13 cellular contexts compared by ENCODE assay signal in the genomic region with DNA sequence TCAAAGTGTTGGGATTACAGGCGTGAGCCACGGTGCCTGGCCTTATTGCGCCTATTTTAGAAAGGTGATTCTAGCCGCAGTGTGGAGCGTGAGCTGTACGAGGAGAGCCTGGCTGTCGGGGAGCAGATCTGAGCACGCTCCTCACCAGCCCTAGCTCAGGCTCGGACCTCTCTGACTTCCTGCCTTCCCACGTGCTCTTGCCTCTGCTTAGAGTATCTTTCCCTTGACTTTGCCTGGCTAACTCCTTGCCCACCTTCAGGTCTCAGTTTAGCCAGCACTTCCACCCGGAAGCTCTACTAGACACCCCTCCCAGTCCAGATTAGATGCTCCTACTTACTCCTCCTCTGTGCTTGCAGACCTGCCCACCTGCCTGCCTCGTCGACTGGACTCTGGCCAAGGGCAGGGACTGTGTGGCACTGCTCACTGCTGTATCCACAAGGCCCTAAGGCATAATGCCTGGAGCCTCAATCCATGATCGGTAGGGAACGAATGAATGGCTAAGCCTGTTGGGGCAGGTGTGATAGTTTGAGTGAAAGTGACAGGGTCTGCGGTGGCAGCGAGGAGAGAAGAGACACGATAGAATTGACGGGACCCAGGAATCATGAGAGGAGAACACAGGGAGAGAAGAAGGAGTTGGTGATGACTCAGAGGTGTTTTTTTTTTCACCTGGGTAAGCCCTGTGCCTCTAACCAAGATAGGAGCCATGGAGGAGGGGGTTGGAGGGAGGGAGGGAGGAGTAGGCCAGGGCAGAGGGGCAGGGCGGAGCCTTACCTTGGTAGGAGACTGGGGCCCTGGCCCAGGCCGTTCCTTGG. TPM values are rescaled to one million over a fixed set of nuclear protein-coding genes. Genes with fewer than 3 reads are reported as not detected.
DNase-seq lines count a peak whose midpoint lies in the region; ATAC-seq and TF ChIP-seq lines count a peak whose summit lies in the region.
"Had no signal": no experiment of that assay in that cellular context is flagged by ENCODE, and none has a peak within 500 bp of the region (broad histone marks: within the 10 kb centered on the region; RNA-seq: fewer than 3 reads in every experiment).

No MANE protein-coding gene starts in this region.

- H3K27ac Mint-ChIP-seq in Caco-2 (ENCODE audit: unreplicated experiment), result peak overlapping the region; percentile 60
- peak overlapping the region; percentile 9 for H3K27ac Mint-ChIP-seq in endothelial cell (ENCODE audit: unreplicated experiment)
- H3K27ac Mint-ChIP-seq in neural crest cell (ENCODE audit: unreplicated experiment), result peak overlapping the region; percentile 20
- peak overlapping the region in 4 of 8 donors; percentile 29 to 66 (median 38) for H3K27ac Mint-ChIP-seq in CD8-positive, alpha-beta memory T cell

- intact Hi-C loops in Caco-2 (cut with micrococcal nuclease; ENCODE audit: unreplicated experiment), result no loop called here

- H3K36me3 Mint-ChIP-seq in Caco-2 (ENCODE audit: insufficient read depth, unreplicated experiment) (no peaks in the 10 kb centered on the region), endothelial cell (ENCODE audit: low read depth, unreplicated experiment) (peaks cover 3% of the 10 kb centered on the region), neural crest cell (ENCODE audit: low read depth) (no peaks in the 10 kb centered on the region)
- H3K36me3 Mint-ChIP-seq in CD8-positive, alpha-beta memory T cell, result peaks cover 0 to 4% (median 0%) of the 10 kb centered on the region in 3 donors

- H3K27me3 Mint-ChIP-seq in Caco-2 (ENCODE audit: insufficient read depth, unreplicated experiment), result no peaks in the 10 kb centered on the region
- peaks cover 9% of the 10 kb centered on the region for H3K27me3 Mint-ChIP-seq in endothelial cell (ENCODE audit: unreplicated experiment)
- H3K27me3 Mint-ChIP-seq in neural crest cell (ENCODE audit: low read depth), result no peaks in the 10 kb centered on the region
- peaks cover 0 to 2% of the 10 kb centered on the region in 2 donors for H3K27me3 Mint-ChIP-seq in CD8-positive, alpha-beta memory T cell
- H3K27me3 Mint-ChIP-seq: effector memory CD8-positive, alpha-beta T cell had no signal

- H3K4me1 ChIP-seq in Caco-2, result peaks cover 47% of the 10 kb centered on the region
- H3K4me1 ChIP-seq in CD8-positive, alpha-beta memory T cell (ENCODE audit: insufficient read depth, low read length), result peaks cover 39% of the 10 kb centered on the region

- DNase-seq in Caco-2, result peak in 1 of 2 experiments; percentile 59
- peak; percentile 23 for DNase-seq in NCI-H2029 treated with DMSO at 0.1 percent for 48 hours (lab: John Stamatoyannopoulos, UW)
- DNase-seq in endothelial cell (ENCODE audit: low spot score), result no peak
- DNase-seq in neural crest cell (ENCODE audit: low read depth, low spot score), result no peak
- no peak for DNase-seq in CD8-positive, alpha-beta memory T cell
- no peak for DNase-seq in amniotic stem cell (lab: John Stamatoyannopoulos, UW)
- no peak for DNase-seq in NCI-H2227 (lab: John Stamatoyannopoulos, UW; ENCODE audit: unreplicated experiment)
- DNase-seq: activated effector memory CD4-positive, alpha-beta T cell treated with anti-CD3 and anti-CD28 coated beads, Interleukin-2, amount 50 U/mL, for 16 hours; DMS153; effector memory CD8-positive, alpha-beta T cell; NCI-H524 treated with DMSO at 0.1 percent for 48 hours had no signal

- CTCF ChIA-PET in Caco-2 (lab: Charles Lee), result interaction anchor here (0.7 kb wide), 1 partner anchor 39 kb away, joined by 3 read pairs; no protein-coding TSS in a partner anchor
- CTCF ChIA-PET in CD8-positive, alpha-beta memory T cell (lab: Charles Lee), result no interaction called here

- POLR2A ChIA-PET in Caco-2 (lab: Charles Lee), result no interaction called here
- POLR2A ChIA-PET in CD8-positive, alpha-beta memory T cell (lab: Charles Lee), result no interaction called here

- H3K4me3 Mint-ChIP-seq in Caco-2 (ENCODE audit: unreplicated experiment) (no peak overlapping the region), endothelial cell (ENCODE audit: unreplicated experiment) (peak overlapping the region; percentile 0), neural crest cell (peak overlapping the region; percentile 36)
- no peak overlapping the region for H3K4me3 Mint-ChIP-seq in CD8-positive, alpha-beta memory T cell
- H3K4me3 Mint-ChIP-seq: effector memory CD8-positive, alpha-beta T cell had no signal

- H3K4me3 ChIP-seq in Caco-2 (ENCODE audit: low read depth, low read length), result no peak overlapping the region
- no peak overlapping the region for H3K4me3 ChIP-seq in CD8-positive, alpha-beta memory T cell (ENCODE audit: low read length)

- no peak overlapping the region for H3K27ac ChIP-seq in CD8-positive, alpha-beta memory T cell (ENCODE audit: low read depth, low read length)

- ATAC-seq in HG03520 (IDR thresholded peaks at IDR 0.05; ENCODE audit: unreplicated experiment), result no peak
- ATAC-seq: effector memory CD8-positive, alpha-beta T cell; sciatic nerve had no signal

- TF ChIP-seq CTCF in Caco-2 (IDR thresholded peaks at IDR 0.05; ENCODE audit: insufficient read depth in 1 of 2, low read depth in 1 of 2, low read length in 1 of 2, severe bottlenecking in 1 of 2, unreplicated experiment in 1 of 2) (no peak), endothelial cell (IDR thresholded peaks at IDR 0.05; ENCODE audit: unreplicated experiment) (no peak), neural crest cell (conservative IDR thresholded peaks at IDR 0.05) (no peak)

- H3K9me3 ChIP-seq in Caco-2, result no peaks in the 10 kb centered on the region
- no peaks in the 10 kb centered on the region for H3K9me3 ChIP-seq in CD8-positive, alpha-beta memory T cell (ENCODE audit: low read length)

- H3K4me1 Mint-ChIP-seq in Caco-2 (ENCODE audit: low read depth, unreplicated experiment) (peaks cover 45% of the 10 kb centered on the region), endothelial cell (ENCODE audit: unreplicated experiment) (peaks cover 36% of the 10 kb centered on the region), neural crest cell (peaks cover 66% of the 10 kb centered on the region)
- peaks cover 25 to 33% (median 32%) of the 10 kb centered on the region in 3 donors for H3K4me1 Mint-ChIP-seq in CD8-positive, alpha-beta memory T cell

- no TSS peak for BruUV-seq in Caco-2 (replicated peaks; lab: Mats Ljungman, UMichigan)

- no peaks in the 10 kb centered on the region for H3K36me3 ChIP-seq in Caco-2 (ENCODE audit: control insufficient read depth, insufficient read depth, low read length)
- no peaks in the 10 kb centered on the region for H3K36me3 ChIP-seq in CD8-positive, alpha-beta memory T cell (ENCODE audit: insufficient read depth, low read length)

- H3K9me3 Mint-ChIP-seq in Caco-2 (ENCODE audit: unreplicated experiment), result no peaks in the 10 kb centered on the region
- H3K9me3 Mint-ChIP-seq in endothelial cell (ENCODE audit: unreplicated experiment), result no peaks in the 10 kb centered on the region
- no peaks in the 10 kb centered on the region for H3K9me3 Mint-ChIP-seq in neural crest cell
- no peaks in the 10 kb centered on the region for H3K9me3 Mint-ChIP-seq in CD8-positive, alpha-beta memory T cell
- H3K9me3 Mint-ChIP-seq: effector memory CD8-positive, alpha-beta T cell had no signal

- no peaks in the 10 kb centered on the region for H3K27me3 ChIP-seq in Caco-2 (replicated peaks; ENCODE audit: control insufficient read depth, insufficient read depth, low read length)
- no peaks in the 10 kb centered on the region for H3K27me3 ChIP-seq in CD8-positive, alpha-beta memory T cell (ENCODE audit: insufficient read depth, low read length, poor library complexity, severe bottlenecking)

RNA-seq across cellular contexts. Expression of gene WASF2, which starts 28.1 kb away (rescaled TPM):
- total RNA-seq in Caco-2 (2022) (59.2 and 68.6 TPM in 2 replicates), endothelial cell (ENCODE audit: unreplicated experiment) (272 TPM), neural crest cell (81.9 and 83.1 TPM in 2 replicates)
- total RNA-seq in CD8-positive, alpha-beta memory T cell, result 100 to 1,000 TPM; 120 to 128 TPM
- polyA plus RNA-seq in CD8-positive, alpha-beta memory T cell, result 64.1 TPM

Comparison
In these comparisons a context has a peak if more than half of its experiments do, and no peak if none do; other contexts are left out.
1. H3K4me3 Mint-ChIP-seq: peak in endothelial cell (single experiment) and neural crest cell (single experiment); none in Caco-2 (single experiment) and CD8-positive, alpha-beta memory T cell (0 of 7).